15 cellular contexts compared by ENCODE assay signal in genomic region chr19:39133431-39134270, GRCh38. TPM values are rescaled to one million over a fixed set of nuclear protein-coding genes. Genes with fewer than 3 reads are reported as not detected.
A peak's percentile ranks its signal among the peaks of the same experiment; 100 is the strongest.
DNase-seq lines count a peak whose midpoint lies in the region; ATAC-seq, FAIRE-seq and TF ChIP-seq lines count a peak whose summit lies in the region.
"Had no signal": no experiment of that assay in that cellular context is flagged by ENCODE, and none has a peak within 500 bp of the region (broad histone marks: within the 10 kb centered on the region; RNA-seq: fewer than 3 reads in every experiment).

No MANE protein-coding gene starts in this region.

- no peaks in the 10 kb centered on the region for H3K9me3 ChIP-seq in HUES48 (ENCODE audit: control insufficient read depth, insufficient read depth, low read length)
- H3K9me3 ChIP-seq in adrenal gland (replicated peaks in 1 of 3), result no peaks in the 10 kb centered on the region
- no peaks in the 10 kb centered on the region for H3K9me3 ChIP-seq in small intestine (ENCODE audit: control insufficient read depth, low read depth)
- H3K9me3 ChIP-seq: heart left ventricle had no signal

- no peaks in the 10 kb centered on the region for H3K9me3 Mint-ChIP-seq in chondrocyte (ENCODE audit: low read depth)
- H3K9me3 Mint-ChIP-seq: activated naive CD8-positive, alpha-beta T cell treated with anti-CD3 and anti-CD28 coated beads, Interleukin-2, amount 10 ng/mL, durations not matched to agents 7 days and 5 days had no signal

- no peak for FAIRE-seq in small intestine (lab: Jason Lieb, UNC)

- no peak overlapping the region for H3K4me3 Mint-ChIP-seq in chondrocyte (ENCODE audit: unreplicated experiment)
- H3K4me3 Mint-ChIP-seq: activated naive CD8-positive, alpha-beta T cell treated with anti-CD3 and anti-CD28 coated beads, Interleukin-2, amount 10 ng/mL, durations not matched to agents 7 days and 5 days had no signal

- intact Hi-C loops in adrenal gland (cut with DNase I), result no loop called here

- TF ChIP-seq CTCF in adrenal gland (IDR thresholded peaks at IDR 0.05) (no peak), chondrocyte (IDR thresholded peaks at IDR 0.05) (no peak)

- no peak for TF ChIP-seq POLR2A in adrenal gland (IDR thresholded peaks at IDR 0.05)

- peaks cover 55% of the 10 kb centered on the region for H3K4me1 ChIP-seq in HUES48 (ENCODE audit: control insufficient read depth, insufficient read depth, low read length)
- H3K4me1 ChIP-seq in adrenal gland (replicated peaks in 1 of 2), result peaks cover 37 to 58% of the 10 kb centered on the region in 2 donors
- peaks cover 10 to 11% of the 10 kb centered on the region in 2 donors for H3K4me1 ChIP-seq in small intestine (ENCODE audit: control insufficient read depth in 2 of 2, insufficient read depth in 1 of 2, low read depth in 1 of 2, low read length in 1 of 2)

- no peak overlapping the region for H3K27ac Mint-ChIP-seq in chondrocyte (ENCODE audit: unreplicated experiment)
- H3K27ac Mint-ChIP-seq: activated naive CD8-positive, alpha-beta T cell treated with anti-CD3 and anti-CD28 coated beads, Interleukin-2, amount 10 ng/mL, durations not matched to agents 7 days and 5 days had no signal

- no peak for ATAC-seq in GM18870 (IDR thresholded peaks at IDR 0.05; ENCODE audit: unreplicated experiment)
- no peak for ATAC-seq in GM18867 (IDR thresholded peaks at IDR 0.05; ENCODE audit: unreplicated experiment)

- H3K36me3 ChIP-seq in HUES48 (ENCODE audit: control insufficient read depth, insufficient read depth, low read length) (no peaks in the 10 kb centered on the region; the same call in 1 of the 2 replicates), adrenal gland (replicated peaks in 1 of 2) (no peaks in the 10 kb centered on the region), small intestine (ENCODE audit: control insufficient read depth in 2 of 2, insufficient read depth in 2 of 2, low read length in 2 of 2) (no peaks in the 10 kb centered on the region)
- H3K36me3 ChIP-seq: heart left ventricle had no signal

- H3K27ac ChIP-seq in HUES48 (ENCODE audit: low read depth, low read length) (peak overlapping the region; percentile 37), adrenal gland (peak overlapping the region in 3 of 5 donors; percentile 54 to 84 (median 66)), small intestine (ENCODE audit: low read depth in 1 of 2, low read length in 1 of 2) (no peak overlapping the region)

- H3K36me3 Mint-ChIP-seq in chondrocyte (ENCODE audit: low read depth), result no peaks in the 10 kb centered on the region
- H3K36me3 Mint-ChIP-seq: activated naive CD8-positive, alpha-beta T cell treated with anti-CD3 and anti-CD28 coated beads, Interleukin-2, amount 10 ng/mL, durations not matched to agents 7 days and 5 days had no signal

- 26 to 33% (median 29%) methylated on average over 12 to 23 of the region's 23 CpGs for WGBS in adrenal gland, 4 donors
- WGBS in small intestine, 3 donors, result 18 to 44% (median 34%) methylated on average over 22 to 23 of the region's 23 CpGs

- no peaks in the 10 kb centered on the region for H3K27me3 Mint-ChIP-seq in chondrocyte (ENCODE audit: low read depth)
- H3K27me3 Mint-ChIP-seq: activated naive CD8-positive, alpha-beta T cell treated with anti-CD3 and anti-CD28 coated beads, Interleukin-2, amount 10 ng/mL, durations not matched to agents 7 days and 5 days had no signal

- H3K9ac ChIP-seq in HUES48 (ENCODE audit: low read depth, low read length), result no peak overlapping the region

- no peak overlapping the region for H3K4me3 ChIP-seq in HUES48 (ENCODE audit: low read depth, low read length)
- peak overlapping the region in 1 of 4 donors; percentile 27 for H3K4me3 ChIP-seq in adrenal gland
- H3K4me3 ChIP-seq in small intestine (ENCODE audit: low read depth in 1 of 2, low read length in 2 of 2), result no peak overlapping the region
- H3K4me3 ChIP-seq: heart left ventricle had no signal

- DNase-seq in adrenal gland, result peak in 3 of 7 donors; percentile 50 to 64 (median 55)
- peak; percentile 83 for DNase-seq in left kidney (ENCODE audit: low read depth, low spot score)
- peak; percentile 55 for DNase-seq in small intestine
- no peak for DNase-seq in chondrocyte (ENCODE audit: low spot score)
- DNase-seq in 8988T, result no peak
- DNase-seq: activated CD8-positive, alpha-beta memory T cell treated with anti-CD3 and anti-CD28 coated beads for 24 hours; activated naive CD8-positive, alpha-beta T cell treated with anti-CD3 and anti-CD28 coated beads, Interleukin-2, amount 10 ng/mL, durations not matched to agents 7 days and 5 days; heart left ventricle; KG1; NCI-H2029 treated with DMSO at 0.1 percent for 48 hours; OCI-M1; stimulated activated CD4-positive, alpha-beta T cell treated with anti-CD3 and anti-CD28 coated beads, Interleukin-12 subunit alpha, Interleukin-12 subunit beta, amount 100 ng/mL, for 4 hours had no signal

- peaks cover 31% of the 10 kb centered on the region for H3K4me1 Mint-ChIP-seq in chondrocyte (ENCODE audit: low read depth)

- no peaks in the 10 kb centered on the region for H3K27me3 ChIP-seq in HUES48 (ENCODE audit: control insufficient read depth, insufficient read depth, low read length)
- H3K27me3 ChIP-seq in adrenal gland, result no peaks in the 10 kb centered on the region
- no peaks in the 10 kb centered on the region for H3K27me3 ChIP-seq in small intestine (ENCODE audit: control insufficient read depth in 2 of 2, insufficient read depth in 2 of 2, low read length in 2 of 2)
- H3K27me3 ChIP-seq: heart left ventricle had no signal

RNA-seq across cellular contexts. Expression of gene PAK4, which starts 8.1 kb away (rescaled TPM):
- total RNA-seq in adrenal gland (10 to 100 TPM; 14.7 to 61.0 (median 24.6) TPM), chondrocyte (12.3 to 16.7 TPM (median 14.4 TPM) in 3 replicates)
- polyA plus RNA-seq in adrenal gland (10 to 100 TPM in 2 of 3 donors, 1 to 10 TPM in 1; 7.2 to 33.1 (median 27.5) TPM), small intestine (10 to 100 TPM; 34.6 to 59.7 (median 48.8) TPM)

RNA-seq across cellular contexts. Expression of gene ACP7, which starts 49.5 kb away (rescaled TPM):
- total RNA-seq in adrenal gland (not detected), chondrocyte (not detected in 3 replicates)
- polyA plus RNA-seq in adrenal gland (not detected), small intestine (under 1 TPM in 1 of 3 donors, not detected in 2; 0.01 TPM)
- total RNA-seq: activated naive CD8-positive, alpha-beta T cell treated with anti-CD3 and anti-CD28 coated beads, Interleukin-2, amount 10 ng/mL, durations not matched to agents 7 days and 5 days; heart left ventricle had no signal
- polyA plus RNA-seq: heart left ventricle had no signal

Comparison
In these comparisons a context has a peak if more than half of its experiments do, and no peak if none do; other contexts are left out.
1. H3K27ac ChIP-seq: peak in HUES48 (single experiment) and adrenal gland (3 of 5); none in small intestine (0 of 2).
2. DNase-seq: peak in left kidney (single experiment) and small intestine (single experiment); none in chondrocyte (single experiment) and 8988T (single experiment).